Comparison of ENCODE assay signal across 27 cellular contexts in genomic region chr3:6571448-6571847, GRCh38.
"Had no signal": no experiment of that assay in that cellular context is flagged by ENCODE, and none has a peak within 500 bp of the region (broad histone marks: within the 10 kb centered on the region; RNA-seq: fewer than 3 reads in every experiment).

No MANE protein-coding gene starts in this region.

- H3K27ac ChIP-seq: dorsolateral prefrontal cortex, epithelial cell of prostate, gastrocnemius medialis, left lung, pancreas, suprapubic skin, transverse colon, upper lobe of right lung, uterus had no signal

- H3K4me3 ChIP-seq: dorsolateral prefrontal cortex, gastrocnemius medialis, left lung, pancreas, smooth muscle cell, suprapubic skin, transverse colon, upper lobe of right lung, uterus had no signal

- DNase-seq: dorsolateral prefrontal cortex; effector CD4-positive, alpha-beta T cell; endodermal cell; foreskin fibroblast; gastrocnemius medialis; head of caudate nucleus; kidney; left cardiac atrium; left lung; mesenchymal stem cell; midbrain; naive thymus-derived CD4-positive, alpha-beta T cell; occipital lobe; pancreas; retina; stimulated activated CD4-positive, alpha-beta T cell treated with anti-CD3 and anti-CD28 coated beads, Interleukin-12 subunit alpha, Interleukin-12 subunit beta, amount 100 ng/mL, for 4 hours; stimulated activated CD4-positive, alpha-beta T cell treated with anti-CD3 and anti-CD28 coated beads, Interleukin-1b, Interleukin-23, amount 100 ng/mL, for 48 hours; stimulated activated CD4-positive, alpha-beta T cell treated with anti-CD3 and anti-CD28 coated beads, Interleukin-4, amount 100 ng/mL, for 1 hour; stimulated activated CD8-positive, alpha-beta memory T cell treated with anti-CD3 and anti-CD28 coated beads, Interleukin-4, amount 100 ng/mL, for 48 hours; stimulated activated naive CD4-positive, alpha-beta T cell; stimulated activated naive CD8-positive, alpha-beta T cell treated with anti-CD3 and anti-CD28 coated beads, Interleukin-15, amount 100 ng/mL, for 72 hours; transverse colon; upper lobe of right lung; uterus had no signal

- H3K27me3 ChIP-seq: dorsolateral prefrontal cortex, gastrocnemius medialis, left lung, pancreas, suprapubic skin, transverse colon, upper lobe of right lung, uterus had no signal

- H3K4me2 ChIP-seq: smooth muscle cell had no signal

- H3K9me3 ChIP-seq: gastrocnemius medialis, pancreas, suprapubic skin, transverse colon, upper lobe of right lung, uterus had no signal

- H3K36me3 ChIP-seq: gastrocnemius medialis, left lung, pancreas, suprapubic skin, transverse colon, upper lobe of right lung, uterus had no signal

- H3K4me1 ChIP-seq: gastrocnemius medialis, left lung, pancreas, suprapubic skin, transverse colon, upper lobe of right lung, uterus had no signal
